Comparison of ENCODE assay signal across 1 cellular context in genomic region chr11:76496174-76496573, GRCh38.
TF ChIP-seq lines count a peak whose summit lies in the region.

No MANE protein-coding gene starts in this region.

TF ChIP-seq in HepG2, 621 proteins besides CTCF, POLR2A, EP300 and RAD21:
- TF ChIP-seq ZNF615 (CRISPR knock-in tag; IDR thresholded peaks at IDR 0.05; ENCODE audit: borderline replicate concordance) (no peak), SRSF1 (optimal IDR thresholded peaks at IDR 0.05; ENCODE audit: low read depth, low read length) (no peak), ATF5 (CRISPR knock-in tag; IDR thresholded peaks at IDR 0.05; ENCODE audit: low read depth) (no peak), NFYC (CRISPR knock-in tag; IDR thresholded peaks at IDR 0.05) (no peak), KMT2A (CRISPR knock-in tag; IDR thresholded peaks at IDR 0.05) (no peak), ZNF382 (CRISPR knock-in tag; IDR thresholded peaks at IDR 0.05; ENCODE audit: borderline replicate concordance) (no peak)
